ENCODE assay signal across 26 cellular contexts in the genomic region with DNA sequence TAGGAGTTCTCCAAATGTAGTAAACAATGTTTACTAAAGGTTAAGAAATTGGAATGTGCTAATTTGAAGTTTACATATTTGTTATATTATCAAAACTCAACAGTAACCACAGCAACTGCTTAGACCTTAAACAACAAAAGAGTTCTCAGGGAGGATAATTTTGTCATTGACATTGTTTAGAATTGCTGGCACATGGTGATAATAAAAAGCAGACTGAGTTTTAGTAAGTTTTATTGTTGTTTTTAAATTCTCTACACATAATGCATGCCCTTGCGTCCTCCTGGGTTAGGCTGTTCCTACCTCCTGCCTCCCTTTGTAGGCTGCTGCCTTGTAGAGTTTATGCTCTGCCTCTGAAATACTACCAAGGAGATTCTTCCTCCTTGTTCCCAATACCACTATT. TPM values are rescaled to one million over a fixed set of nuclear protein-coding genes. Genes with fewer than 3 reads are reported as not detected.
DNase-seq lines count a peak whose midpoint lies in the region; ATAC-seq and TF ChIP-seq lines count a peak whose summit lies in the region.
"Had no signal": no experiment of that assay in that cellular context is flagged by ENCODE, and none has a peak within 500 bp of the region (broad histone marks: within the 10 kb centered on the region; RNA-seq: fewer than 3 reads in every experiment).

No MANE protein-coding gene starts in this region.

- peaks cover 59% of the 10 kb centered on the region for H3K4me1 ChIP-seq in rectal smooth muscle tissue (ENCODE audit: control insufficient read depth, insufficient read depth, low read length)
- H3K4me1 ChIP-seq in H9 (ENCODE audit: insufficient read depth, low read length) = no peaks in the 10 kb centered on the region
- H3K4me1 ChIP-seq in CD8-positive, alpha-beta memory T cell (ENCODE audit: insufficient read depth, low read length) = no peaks in the 10 kb centered on the region
- H3K4me1 ChIP-seq: parathyroid adenoma, testis had no signal

- no peaks in the 10 kb centered on the region for H3K9me3 ChIP-seq in H9 (ENCODE audit: control insufficient read depth, low read depth, low read length)
- no peaks in the 10 kb centered on the region for H3K9me3 ChIP-seq in CD8-positive, alpha-beta memory T cell (ENCODE audit: low read length)
- H3K9me3 ChIP-seq: testis had no signal

- no peak overlapping the region for H3K27ac Mint-ChIP-seq in H9
- H3K27ac Mint-ChIP-seq in CD8-positive, alpha-beta memory T cell = no peak overlapping the region
- H3K27ac Mint-ChIP-seq: activated B cell treated with CpG ODN at 0.5 μM for 24 hours; activated CD4-positive, alpha-beta memory T cell treated with anti-CD3 and anti-CD28 coated beads for 36 hours; memory B cell; naive thymus-derived CD8-positive, alpha-beta T cell; T-helper 2 cell treated with Interferon-gamma antibody and Interleukin-4, amounts not matched to agents 5 μg/mL and 100 μg/mL, for 36 hours had no signal

- no peak overlapping the region for H2BK20ac ChIP-seq in H9 (ENCODE audit: low read depth, low read length, poor library complexity, severe bottlenecking)

- H2AK5ac ChIP-seq in H9 (ENCODE audit: insufficient read length, low read length) = no peak overlapping the region

- no peak overlapping the region for H3K18ac ChIP-seq in H9 (ENCODE audit: insufficient read length, low read depth, low read length)

- H4K20me1 ChIP-seq in H9 (ENCODE audit: control insufficient read depth, insufficient read depth, insufficient read length) = no peaks in the 10 kb centered on the region

- H2BK15ac ChIP-seq in H9 (ENCODE audit: low read depth, low read length) = no peak overlapping the region

- no peak overlapping the region for H3K56ac ChIP-seq in H9 (ENCODE audit: insufficient read length, low read depth, low read length)

- no peaks in the 10 kb centered on the region for H3K23me2 ChIP-seq in H9 (ENCODE audit: insufficient read length, low read depth, low read length, poor library complexity, severe bottlenecking)

- H3K9me3 Mint-ChIP-seq in H9 = peaks cover 2 to 3% of the 10 kb centered on the region in 2 experiments; a peak in 2 of 5 replicates
- H3K9me3 Mint-ChIP-seq in CD8-positive, alpha-beta memory T cell = no peaks in the 10 kb centered on the region
- H3K9me3 Mint-ChIP-seq: activated B cell treated with CpG ODN at 0.5 μM for 24 hours; activated CD4-positive, alpha-beta memory T cell treated with anti-CD3 and anti-CD28 coated beads for 36 hours; memory B cell; naive thymus-derived CD8-positive, alpha-beta T cell; T-helper 2 cell treated with Interferon-gamma antibody and Interleukin-4, amounts not matched to agents 5 μg/mL and 100 μg/mL, for 36 hours had no signal

- H2BK12ac ChIP-seq in H9 (ENCODE audit: insufficient read length, low read depth, low read length) = no peak overlapping the region

- no peak for TF ChIP-seq CTCF in H9 (conservative IDR thresholded peaks at IDR 0.05)

- no peaks in the 10 kb centered on the region for H3K36me3 ChIP-seq in rectal smooth muscle tissue (ENCODE audit: control insufficient read depth, insufficient read depth, low read length)
- no peaks in the 10 kb centered on the region for H3K36me3 ChIP-seq in CD8-positive, alpha-beta memory T cell (ENCODE audit: insufficient read depth, low read length)

- no peak overlapping the region for H4K5ac ChIP-seq in H9 (ENCODE audit: insufficient read length, low read depth, low read length)

- peaks cover 3% of the 10 kb centered on the region in 2 experiments for H3K4me1 Mint-ChIP-seq in H9
- H3K4me1 Mint-ChIP-seq in CD8-positive, alpha-beta memory T cell = no peaks in the 10 kb centered on the region
- H3K4me1 Mint-ChIP-seq: activated B cell treated with CpG ODN at 0.5 μM for 24 hours; naive thymus-derived CD8-positive, alpha-beta T cell had no signal

- H3K79me1 ChIP-seq in H9 (ENCODE audit: insufficient read depth, low read depth, low read length, poor library complexity, severe bottlenecking) = no peaks in the 10 kb centered on the region

- no peak overlapping the region for H3K4me2 ChIP-seq in H9 (ENCODE audit: insufficient read depth, insufficient read length, low read length)

- H4K91ac ChIP-seq in H9 (ENCODE audit: insufficient read length, low read depth, low read length) = no peak overlapping the region

- no peak overlapping the region for H2BK5ac ChIP-seq in H9 (ENCODE audit: insufficient read length, low read length)

- no peak overlapping the region for H3K23ac ChIP-seq in H9 (ENCODE audit: insufficient read length, low read depth, low read length)

- no peak overlapping the region for H2AFZ ChIP-seq in H9 (ENCODE audit: low read length)
- H2AFZ ChIP-seq: parathyroid adenoma had no signal

- no peaks in the 10 kb centered on the region for H3K79me2 ChIP-seq in H9 (ENCODE audit: insufficient read depth, low read length)
- H3K79me2 ChIP-seq: parathyroid adenoma had no signal

- CTCF ChIA-PET in CD8-positive, alpha-beta memory T cell (lab: Charles Lee) = no interaction called here

- no peak overlapping the region for H3K4me3 ChIP-seq in rectal smooth muscle tissue (ENCODE audit: low read length)
- H3K4me3 ChIP-seq in CD8-positive, alpha-beta memory T cell (ENCODE audit: low read length) = no peak overlapping the region
- H3K4me3 ChIP-seq: SK-N-MC, testis had no signal

- H3K27ac ChIP-seq in rectal smooth muscle tissue (ENCODE audit: low read depth, low read length) = peak overlapping the region; percentile 85
- H3K27ac ChIP-seq in H9 (ENCODE audit: insufficient read length, low read depth, low read length) = no peak overlapping the region
- H3K27ac ChIP-seq in CD8-positive, alpha-beta memory T cell (ENCODE audit: low read depth, low read length) = no peak overlapping the region
- H3K27ac ChIP-seq: parathyroid adenoma, SK-N-MC, testis had no signal

- H3K4me3 Mint-ChIP-seq in H9 = no peak overlapping the region
- no peak overlapping the region for H3K4me3 Mint-ChIP-seq in CD8-positive, alpha-beta memory T cell
- H3K4me3 Mint-ChIP-seq: activated B cell treated with CpG ODN at 0.5 μM for 24 hours; activated CD4-positive, alpha-beta memory T cell treated with anti-CD3 and anti-CD28 coated beads for 36 hours; memory B cell; naive thymus-derived CD8-positive, alpha-beta T cell; T-helper 2 cell treated with Interferon-gamma antibody and Interleukin-4, amounts not matched to agents 5 μg/mL and 100 μg/mL, for 36 hours had no signal

- DNase-seq in AG20443 (ENCODE audit: low spot score) = peak; percentile 24
- DNase-seq in M059J (ENCODE audit: low read depth) = peak; percentile 64
- DNase-seq in fibroblast of peridontal ligament (ENCODE audit: extremely low read depth) = peak; percentile 84
- DNase-seq in H9 = no peak
- DNase-seq in GM19240 (ENCODE audit: insufficient read length, low spot score) = no peak
- no peak for DNase-seq in CD8-positive, alpha-beta memory T cell
- DNase-seq: activated B cell treated with CpG ODN at 0.5 μM for 24 hours; activated CD4-positive, alpha-beta memory T cell treated with anti-CD3 and anti-CD28 coated beads for 36 hours; amygdala; central memory CD4-positive, alpha-beta T cell; DND-41; effector CD8-positive, alpha-beta T cell; hypothalamus; islet precursor cell; naive thymus-derived CD8-positive, alpha-beta T cell; NCI-H1092; NCI-H510A treated with DMSO at 0.1 percent for 48 hours; testis had no signal

- H4K8ac ChIP-seq in H9 (replicated peaks; ENCODE audit: insufficient read length, low read depth, low read length) = no peak overlapping the region

- POLR2A ChIA-PET in CD8-positive, alpha-beta memory T cell (lab: Charles Lee) = no interaction called here

- H3K36me3 Mint-ChIP-seq in H9 (ENCODE audit: insufficient read depth in 1 of 3, low read depth in 3 of 3) = no peaks in the 10 kb centered on the region
- no peaks in the 10 kb centered on the region for H3K36me3 Mint-ChIP-seq in CD8-positive, alpha-beta memory T cell
- H3K36me3 Mint-ChIP-seq: activated CD4-positive, alpha-beta memory T cell treated with anti-CD3 and anti-CD28 coated beads for 36 hours; memory B cell; naive thymus-derived CD8-positive, alpha-beta T cell had no signal

- H3T11ph ChIP-seq in H9 (ENCODE audit: low read length) = no peak overlapping the region

- no CpG with 5 or more reads among the region's 1 CpG for WGBS in H9 (ENCODE audit: extremely low coverage, insufficient read length, low lambda C conversion rate)

- H3K27me3 ChIP-seq in rectal smooth muscle tissue (ENCODE audit: control insufficient read depth, insufficient read depth, low read length) (no peaks in the 10 kb centered on the region), H9 (ENCODE audit: insufficient read depth, low read length) (no peaks in the 10 kb centered on the region)
- no peaks in the 10 kb centered on the region for H3K27me3 ChIP-seq in CD8-positive, alpha-beta memory T cell (ENCODE audit: insufficient read depth, low read length, poor library complexity, severe bottlenecking)
- H3K27me3 ChIP-seq: testis had no signal

- H2BK120ac ChIP-seq in H9 (ENCODE audit: low read depth, low read length, poor library complexity, severe bottlenecking) = no peak overlapping the region

- no peak overlapping the region for H3K14ac ChIP-seq in H9 (ENCODE audit: insufficient read depth, low read length)

- H3K9ac ChIP-seq in rectal smooth muscle tissue (ENCODE audit: low read length) (no peak overlapping the region), H9 (ENCODE audit: extremely low read depth, insufficient read length, low read length) (no peak overlapping the region)
- H3K9ac ChIP-seq: parathyroid adenoma had no signal

- H3K4ac ChIP-seq in H9 (ENCODE audit: low read depth, low read length) = no peak overlapping the region

- peaks cover 1% of the 10 kb centered on the region; the same call in 1 of the 2 replicates for H3K27me3 Mint-ChIP-seq in H9 (ENCODE audit: low read depth)
- H3K27me3 Mint-ChIP-seq in CD8-positive, alpha-beta memory T cell = peaks cover 7 to 29% of the 10 kb centered on the region in 2 donors

- ATAC-seq in GM18520 (IDR thresholded peaks at IDR 0.05; ENCODE audit: unreplicated experiment) = no peak
- ATAC-seq: HCT116; naive thymus-derived CD8-positive, alpha-beta T cell; sciatic nerve had no signal

RNA-seq across cellular contexts. Expression of gene LAMA4, which starts 28.7 kb away (rescaled TPM):
- total RNA-seq in M059J (2014; rRNA removed; shearing (Covaris generic)) = 85.6 and 156 TPM in 2 replicates
- total RNA-seq in H9 (2021) = 1.0 and 1.1 TPM in 2 replicates
- not detected for total RNA-seq in CD8-positive, alpha-beta memory T cell
- not detected for polyA plus RNA-seq in CD8-positive, alpha-beta memory T cell
- total RNA-seq: activated B cell treated with CpG ODN at 0.5 μM for 24 hours; activated CD4-positive, alpha-beta memory T cell treated with anti-CD3 and anti-CD28 coated beads for 36 hours; naive thymus-derived CD8-positive, alpha-beta T cell had no signal
- polyA plus RNA-seq: naive thymus-derived CD8-positive, alpha-beta T cell had no signal

Comparison
In these comparisons a context has a peak if more than half of its experiments do, and no peak if none do; other contexts are left out.
1. DNase-seq: peak in AG20443 (single experiment), M059J (single experiment) and fibroblast of peridontal ligament (single experiment); none in H9 (single experiment), GM19240 (single experiment) and CD8-positive, alpha-beta memory T cell (0 of 5).
2. RNA of gene LAMA4, which starts 28.7 kb away (total RNA-seq): 85.6 to 156 TPM in M059J; 1.0 to 1.1 TPM in H9 and not detected in CD8-positive, alpha-beta memory T cell; every median in the first group is over 10 times any median in the second.